1 cellular context compared by ENCODE assay signal in the genomic region with DNA sequence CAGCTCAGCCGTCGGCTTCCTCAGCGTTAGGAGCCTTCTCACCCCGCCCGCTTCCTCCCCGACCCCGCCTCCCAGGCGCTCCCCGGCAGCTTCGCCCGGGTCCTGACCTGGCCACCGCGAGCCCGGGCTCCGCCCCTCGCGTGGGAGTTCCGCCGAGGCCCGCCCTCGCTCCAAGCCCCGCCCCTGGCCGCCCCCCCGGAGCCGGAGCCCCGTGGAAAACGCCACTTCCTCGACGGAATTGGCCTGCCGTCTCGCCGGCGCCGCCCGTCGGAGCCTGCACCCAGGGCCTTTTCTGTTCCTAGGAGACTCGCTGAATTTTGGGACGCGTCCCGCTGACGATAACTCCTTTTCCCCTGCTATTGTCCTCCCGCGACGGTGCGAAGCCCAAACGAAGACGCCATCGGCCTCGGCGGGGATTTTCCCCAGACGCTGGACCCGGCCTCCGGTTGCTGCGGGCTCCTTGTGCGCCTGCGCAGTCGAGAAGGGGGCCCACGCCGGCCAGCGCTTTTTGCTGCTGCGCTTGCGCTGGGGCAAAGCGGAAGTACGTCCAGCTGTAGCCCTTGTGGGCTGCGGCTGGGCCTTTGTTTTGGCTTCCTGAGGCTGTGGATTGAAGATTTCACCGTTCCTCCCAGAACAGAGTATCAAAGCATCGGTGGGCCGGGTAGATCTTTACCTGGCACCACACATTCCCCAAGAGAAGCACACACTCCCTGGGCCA.
TF ChIP-seq lines count a peak whose summit lies in the region.

No MANE protein-coding gene starts in this region.

TF ChIP-seq in A549, 52 proteins besides CTCF, POLR2A, EP300 and RAD21 (continued from another document):
- TF ChIP-seq, protein P1, sequence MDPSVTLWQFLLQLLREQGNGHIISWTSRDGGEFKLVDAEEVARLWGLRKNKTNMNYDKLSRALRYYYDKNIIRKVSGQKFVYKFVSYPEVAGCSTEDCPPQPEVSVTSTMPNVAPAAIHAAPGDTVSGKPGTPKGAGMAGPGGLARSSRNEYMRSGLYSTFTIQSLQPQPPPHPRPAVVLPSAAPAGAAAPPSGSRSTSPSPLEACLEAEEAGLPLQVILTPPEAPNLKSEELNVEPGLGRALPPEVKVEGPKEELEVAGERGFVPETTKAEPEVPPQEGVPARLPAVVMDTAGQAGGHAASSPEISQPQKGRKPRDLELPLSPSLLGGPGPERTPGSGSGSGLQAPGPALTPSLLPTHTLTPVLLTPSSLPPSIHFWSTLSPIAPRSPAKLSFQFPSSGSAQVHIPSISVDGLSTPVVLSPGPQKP (IDR thresholded peaks at IDR 0.05; ENCODE audit: low read depth, low read length) = no peak
- TF ChIP-seq KDM5A (IDR thresholded peaks at IDR 0.05) (no peak), RCOR1 (IDR thresholded peaks at IDR 0.05; ENCODE audit: low read depth, low read length) (no peak), GATA3 (IDR thresholded peaks at IDR 0.05; ENCODE audit: borderline replicate concordance) (no peak), NPAS2 (CRISPR knock-in tag; IDR thresholded peaks at IDR 0.05; ENCODE audit: borderline replicate concordance) (no peak), RFX5 (IDR thresholded peaks at IDR 0.05) (no peak), CBX2 (IDR thresholded peaks at IDR 0.05; ENCODE audit: borderline replicate concordance, low read depth) (no peak), SREBF2 (IDR thresholded peaks at IDR 0.05) (no peak), HDAC2 (IDR thresholded peaks at IDR 0.05) (no peak), HOXA7 (CRISPR knock-in tag; IDR thresholded peaks at IDR 0.05) (0 out of 2 replicates have a peak, but pooled peaks have one; percentile 47), CEBPB (IDR thresholded peaks at IDR 0.05) (no peak), FOSL2 (IDR thresholded peaks at IDR 0.05) (no peak), FOSL2 (CRISPR knock-in tag; IDR thresholded peaks at IDR 0.05) (no peak), CHD2 (IDR thresholded peaks at IDR 0.05; ENCODE audit: low read length, partially characterized antibody) (no peak), CBX8 (IDR thresholded peaks at IDR 0.05) (no peak), MYC (IDR thresholded peaks at IDR 0.05; ENCODE audit: borderline replicate concordance, low read length) (no peak), ZFP36 (IDR thresholded peaks at IDR 0.05; ENCODE audit: borderline replicate concordance, partially characterized antibody) (no peak), TP53 (CRISPR knock-in tag; IDR thresholded peaks at IDR 0.05) (peak; percentile 85; the same call in 1 of the 2 replicates), RNF2 (IDR thresholded peaks at IDR 0.05; ENCODE audit: borderline replicate concordance, low read depth) (no peak), JUNB (IDR thresholded peaks at IDR 0.05) (no peak), FOXS1 (CRISPR knock-in tag; IDR thresholded peaks at IDR 0.05) (no peak), SMC3 (IDR thresholded peaks at IDR 0.05) (no peak), NFE2L2 (conservative IDR thresholded peaks at IDR 0.05; ENCODE audit: low read length) (no peak), EHF (CRISPR knock-in tag; IDR thresholded peaks at IDR 0.05) (no peak), MAFK (IDR thresholded peaks at IDR 0.05; ENCODE audit: partially characterized antibody) (no peak), EHMT2 (IDR thresholded peaks at IDR 0.05; ENCODE audit: low read depth) (no peak)
- TF ChIP-seq, protein P2, sequence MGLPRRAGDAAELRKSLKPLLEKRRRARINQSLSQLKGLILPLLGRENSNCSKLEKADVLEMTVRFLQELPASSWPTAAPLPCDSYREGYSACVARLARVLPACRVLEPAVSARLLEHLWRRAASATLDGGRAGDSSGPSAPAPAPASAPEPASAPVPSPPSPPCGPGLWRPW (IDR thresholded peaks at IDR 0.05) = no peak
- TF ChIP-seq, protein P3, sequence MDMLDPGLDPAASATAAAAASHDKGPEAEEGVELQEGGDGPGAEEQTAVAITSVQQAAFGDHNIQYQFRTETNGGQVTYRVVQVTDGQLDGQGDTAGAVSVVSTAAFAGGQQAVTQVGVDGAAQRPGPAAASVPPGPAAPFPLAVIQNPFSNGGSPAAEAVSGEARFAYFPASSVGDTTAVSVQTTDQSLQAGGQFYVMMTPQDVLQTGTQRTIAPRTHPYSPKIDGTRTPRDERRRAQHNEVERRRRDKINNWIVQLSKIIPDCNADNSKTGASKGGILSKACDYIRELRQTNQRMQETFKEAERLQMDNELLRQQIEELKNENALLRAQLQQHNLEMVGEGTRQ (IDR thresholded peaks at IDR 0.05) = no peak
- TF ChIP-seq, protein P4, sequence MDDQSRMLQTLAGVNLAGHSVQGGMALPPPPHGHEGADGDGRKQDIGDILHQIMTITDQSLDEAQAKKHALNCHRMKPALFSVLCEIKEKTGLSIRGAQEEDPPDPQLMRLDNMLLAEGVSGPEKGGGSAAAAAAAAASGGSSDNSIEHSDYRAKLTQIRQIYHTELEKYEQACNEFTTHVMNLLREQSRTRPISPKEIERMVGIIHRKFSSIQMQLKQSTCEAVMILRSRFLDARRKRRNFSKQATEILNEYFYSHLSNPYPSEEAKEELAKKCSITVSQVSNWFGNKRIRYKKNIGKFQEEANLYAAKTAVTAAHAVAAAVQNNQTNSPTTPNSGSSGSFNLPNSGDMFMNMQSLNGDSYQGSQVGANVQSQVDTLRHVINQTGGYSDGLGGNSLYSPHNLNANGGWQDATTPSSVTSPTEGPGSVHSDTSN (IDR thresholded peaks at IDR 0.05) = peak; percentile 66
- TF ChIP-seq, protein P5, sequence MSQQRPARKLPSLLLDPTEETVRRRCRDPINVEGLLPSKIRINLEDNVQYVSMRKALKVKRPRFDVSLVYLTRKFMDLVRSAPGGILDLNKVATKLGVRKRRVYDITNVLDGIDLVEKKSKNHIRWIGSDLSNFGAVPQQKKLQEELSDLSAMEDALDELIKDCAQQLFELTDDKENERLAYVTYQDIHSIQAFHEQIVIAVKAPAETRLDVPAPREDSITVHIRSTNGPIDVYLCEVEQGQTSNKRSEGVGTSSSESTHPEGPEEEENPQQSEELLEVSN (IDR thresholded peaks at IDR 0.05; ENCODE audit: borderline replicate concordance, low read depth) = peak; percentile 80; the same call in 1 of the 2 replicates
- TF ChIP-seq, protein P6, sequence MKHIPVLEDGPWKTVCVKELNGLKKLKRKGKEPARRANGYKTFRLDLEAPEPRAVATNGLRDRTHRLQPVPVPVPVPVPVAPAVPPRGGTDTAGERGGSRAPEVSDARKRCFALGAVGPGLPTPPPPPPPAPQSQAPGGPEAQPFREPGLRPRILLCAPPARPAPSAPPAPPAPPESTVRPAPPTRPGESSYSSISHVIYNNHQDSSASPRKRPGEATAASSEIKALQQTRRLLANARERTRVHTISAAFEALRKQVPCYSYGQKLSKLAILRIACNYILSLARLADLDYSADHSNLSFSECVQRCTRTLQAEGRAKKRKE (CRISPR knock-in tag; IDR thresholded peaks at IDR 0.05; ENCODE audit: low read depth) = 0 out of 2 replicates have a peak, but pooled peaks have one; percentile 5
- TF ChIP-seq, protein P7, sequence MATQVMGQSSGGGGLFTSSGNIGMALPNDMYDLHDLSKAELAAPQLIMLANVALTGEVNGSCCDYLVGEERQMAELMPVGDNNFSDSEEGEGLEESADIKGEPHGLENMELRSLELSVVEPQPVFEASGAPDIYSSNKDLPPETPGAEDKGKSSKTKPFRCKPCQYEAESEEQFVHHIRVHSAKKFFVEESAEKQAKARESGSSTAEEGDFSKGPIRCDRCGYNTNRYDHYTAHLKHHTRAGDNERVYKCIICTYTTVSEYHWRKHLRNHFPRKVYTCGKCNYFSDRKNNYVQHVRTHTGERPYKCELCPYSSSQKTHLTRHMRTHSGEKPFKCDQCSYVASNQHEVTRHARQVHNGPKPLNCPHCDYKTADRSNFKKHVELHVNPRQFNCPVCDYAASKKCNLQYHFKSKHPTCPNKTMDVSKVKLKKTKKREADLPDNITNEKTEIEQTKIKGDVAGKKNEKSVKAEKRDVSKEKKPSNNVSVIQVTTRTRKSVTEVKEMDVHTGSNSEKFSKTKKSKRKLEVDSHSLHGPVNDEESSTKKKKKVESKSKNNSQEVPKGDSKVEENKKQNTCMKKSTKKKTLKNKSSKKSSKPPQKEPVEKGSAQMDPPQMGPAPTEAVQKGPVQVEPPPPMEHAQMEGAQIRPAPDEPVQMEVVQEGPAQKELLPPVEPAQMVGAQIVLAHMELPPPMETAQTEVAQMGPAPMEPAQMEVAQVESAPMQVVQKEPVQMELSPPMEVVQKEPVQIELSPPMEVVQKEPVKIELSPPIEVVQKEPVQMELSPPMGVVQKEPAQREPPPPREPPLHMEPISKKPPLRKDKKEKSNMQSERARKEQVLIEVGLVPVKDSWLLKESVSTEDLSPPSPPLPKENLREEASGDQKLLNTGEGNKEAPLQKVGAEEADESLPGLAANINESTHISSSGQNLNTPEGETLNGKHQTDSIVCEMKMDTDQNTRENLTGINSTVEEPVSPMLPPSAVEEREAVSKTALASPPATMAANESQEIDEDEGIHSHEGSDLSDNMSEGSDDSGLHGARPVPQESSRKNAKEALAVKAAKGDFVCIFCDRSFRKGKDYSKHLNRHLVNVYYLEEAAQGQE (IDR thresholded peaks at IDR 0.05) = peak; percentile 28; the same call in 1 of the 2 replicates
